ENCODE assay signal across 1 cellular context in genomic region chr12:75511116-75512048, GRCh38.
A peak's percentile ranks its signal among the peaks of the same experiment; 100 is the strongest.
TF ChIP-seq lines count a peak whose summit lies in the region.

Gene KRR1, minus strand, starts transcription at chr12:75511609. Its CDS starts 12 bp downstream, at chr12:75511597.

TF ChIP-seq in H1, 55 proteins besides CTCF, POLR2A, EP300 and RAD21 (continued from another document):
- TF ChIP-seq BCL11A (IDR thresholded peaks at IDR 0.05; ENCODE audit: low read depth in 2 of 2, low read length in 2 of 2) (no peak), CHD1 (IDR thresholded peaks at IDR 0.05; ENCODE audit: low read depth, low read length) (no peak), JUND (IDR thresholded peaks at IDR 0.05; ENCODE audit: low read length) (peak; percentile 61; the same call in 1 of the 2 replicates), TAF7 (optimal IDR thresholded peaks at IDR 0.05; ENCODE audit: borderline replicate concordance, low read depth, low read length) (peak; percentile 92), POLR2AphosphoS5 (IDR thresholded peaks at IDR 0.05; ENCODE audit: low read depth, low read length) (peak; percentile 69), USF2 (IDR thresholded peaks at IDR 0.05; ENCODE audit: low read length) (no peak), BACH1 (IDR thresholded peaks at IDR 0.05; ENCODE audit: low read length) (no peak), JUN (IDR thresholded peaks at IDR 0.05; ENCODE audit: low read depth, low read length) (0 out of 2 replicates have a peak, but pooled peaks have one; percentile 59), CREB1 (IDR thresholded peaks at IDR 0.05) (peak; percentile 77), PHF8 (conservative IDR thresholded peaks at IDR 0.05; ENCODE audit: low read depth, low read length) (peak; percentile 90), SIN3A (conservative IDR thresholded peaks at IDR 0.05 in 1 of 2, IDR thresholded peaks at IDR 0.05 in 1 of 2; ENCODE audit: low read depth in 1 of 2, low read length in 2 of 2) (peak in 1 of 2 experiments; percentile 92; a peak in 2 of 4 replicates), SAP30 (IDR thresholded peaks at IDR 0.05; ENCODE audit: insufficient read depth, insufficient replicate concordance, low read length) (no peak), SP1 (IDR thresholded peaks at IDR 0.05; ENCODE audit: low read depth, low read length) (peak; percentile 76), BRCA1 (IDR thresholded peaks at IDR 0.05; ENCODE audit: low read depth, low read length) (0 out of 2 replicates have a peak, but pooled peaks have one; percentile 15), POU5F1 (IDR thresholded peaks at IDR 0.05; ENCODE audit: low read depth, low read length) (no peak), FOSL1 (IDR thresholded peaks at IDR 0.05; ENCODE audit: insufficient read depth, low read depth, low read length) (no peak), RFX5 (IDR thresholded peaks at IDR 0.05; ENCODE audit: borderline replicate concordance, low read depth, low read length) (no peak), TBP (IDR thresholded peaks at IDR 0.05; ENCODE audit: low read depth, low read length) (peak; percentile 97), MAX (IDR thresholded peaks at IDR 0.05) (peak; percentile 70), HDAC2 (IDR thresholded peaks at IDR 0.05; ENCODE audit: borderline replicate concordance in 1 of 2, low read depth in 2 of 2, low read length in 2 of 2) (peak in 1 of 2 experiments; percentile 92; a peak in 1 of 4 replicates), NRF1 (IDR thresholded peaks at IDR 0.05; ENCODE audit: low read depth, low read length) (peak; percentile 53), SIX5 (IDR thresholded peaks at IDR 0.05; ENCODE audit: low read depth, low read length) (peak; percentile 81), KDM4A (IDR thresholded peaks at IDR 0.05; ENCODE audit: low read depth, low read length, severe bottlenecking) (peak; percentile 60), RXRA (IDR thresholded peaks at IDR 0.05; ENCODE audit: insufficient read depth, low read depth, low read length) (no peak), GABPA (IDR thresholded peaks at IDR 0.05; ENCODE audit: borderline replicate concordance, insufficient read depth, low read length) (peak; percentile 99), ATF3 (IDR thresholded peaks at IDR 0.05; ENCODE audit: insufficient read depth, low read depth, low read length) (no peak), TEAD4 (IDR thresholded peaks at IDR 0.05; ENCODE audit: low read depth, low read length) (peak; percentile 70; the same call in 1 of the 2 replicates), NANOG (IDR thresholded peaks at IDR 0.05; ENCODE audit: insufficient read depth, low read depth, low read length, poor library complexity, severe bottlenecking) (no peak), ASH2L (IDR thresholded peaks at IDR 0.05; ENCODE audit: low read length) (peak; percentile 97), CBX5 (IDR thresholded peaks at IDR 0.05; ENCODE audit: low read depth, low read length) (no peak), SP4 (IDR thresholded peaks at IDR 0.05; ENCODE audit: low read length) (no peak; the same call in 1 of the 2 replicates), SRF (IDR thresholded peaks at IDR 0.05; ENCODE audit: low read depth, low read length) (peak; percentile 38; the same call in 1 of the 2 replicates), TCF12 (IDR thresholded peaks at IDR 0.05; ENCODE audit: low read depth, low read length) (no peak), RBBP5 (IDR thresholded peaks at IDR 0.05; ENCODE audit: borderline replicate concordance, low read depth, low read length) (peak; percentile 83), ATF2 (IDR thresholded peaks at IDR 0.05; ENCODE audit: low read length) (peak; percentile 23; the same call in 1 of the 2 replicates), TAF1 (IDR thresholded peaks at IDR 0.05; ENCODE audit: low read depth, low read length) (peak; percentile 99), GTF2F1 (IDR thresholded peaks at IDR 0.05; ENCODE audit: borderline replicate concordance, low read depth, low read length) (peak; percentile 71; the same call in 1 of the 2 replicates), CEBPB (IDR thresholded peaks at IDR 0.05; ENCODE audit: low read depth, low read length) (0 out of 2 replicates have a peak, but pooled peaks have one; percentile 7), E2F6 (IDR thresholded peaks at IDR 0.05) (peak; percentile 98)
